11 cellular contexts compared by ENCODE assay signal in genomic region chr3:62171789-62172188, GRCh38.
"Had no signal": no experiment of that assay in that cellular context is flagged by ENCODE, and none has a peak within 500 bp of the region (broad histone marks: within the 10 kb centered on the region; RNA-seq: fewer than 3 reads in every experiment).

No MANE protein-coding gene starts in this region.

- H3K27ac Mint-ChIP-seq: GM23338, H9, HFFc6 had no signal

- H3K27ac ChIP-seq: GM23248 had no signal

- DNase-seq: GM23248, GOT3, H7, H9, HCEC 1CT, HFFc6 had no signal

- H3K4me3 ChIP-seq: GM23248, GM23338, HAP-1 had no signal

- FAIRE-seq: H1, H54 had no signal

- H3K36me3 ChIP-seq: HAP-1 had no signal

- H3K9ac ChIP-seq: GM23248 had no signal

- H3K4me3 Mint-ChIP-seq: GM23338, H9, HFFc6 had no signal

- ATAC-seq: GM23338, HCT116 had no signal

- H3K4me1 ChIP-seq: HAP-1 had no signal

- H3K9me3 Mint-ChIP-seq: HFFc6 had no signal

- H2AFZ ChIP-seq: GM23248, GM23338 had no signal

- H3K9me3 ChIP-seq: HAP-1 had no signal

- H3K4me2 ChIP-seq: GM23338 had no signal
